In the genomic region with DNA sequence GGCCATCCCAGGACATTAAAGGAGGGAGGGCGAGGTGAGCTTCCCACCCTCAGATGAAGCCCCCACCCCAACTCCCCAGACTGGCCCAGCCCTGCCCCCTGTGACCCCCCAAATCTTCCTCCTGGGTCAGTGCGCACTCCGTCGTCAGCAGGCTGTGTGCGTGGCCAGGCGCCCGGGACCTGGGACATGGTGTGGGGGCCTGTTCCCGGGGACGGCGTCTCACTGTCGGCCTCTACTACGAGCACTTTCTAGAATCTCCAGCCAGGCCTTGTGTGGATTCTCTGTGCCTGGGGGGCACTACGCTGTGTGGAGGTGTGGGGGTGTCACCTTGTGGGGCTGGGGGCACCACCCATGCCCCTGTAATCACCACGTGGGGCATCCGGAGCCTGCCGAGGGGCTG, we compare ENCODE assay signal across 17 cellular contexts. TPM values are rescaled to one million over a fixed set of nuclear protein-coding genes. Genes with fewer than 3 reads are reported as not detected.
DNase-seq lines count a peak whose midpoint lies in the region; ATAC-seq and TF ChIP-seq lines count a peak whose summit lies in the region.
"Had no signal": no experiment of that assay in that cellular context is flagged by ENCODE, and none has a peak within 500 bp of the region (broad histone marks: within the 10 kb centered on the region; RNA-seq: fewer than 3 reads in every experiment).

No MANE protein-coding gene starts in this region.

- DNase-seq in heart right ventricle (no peak), Right ventricle myocardium inferior (ENCODE audit: missing footprints) (no peak), hepatocyte (ENCODE audit: low spot score) (no peak), NCI-H510A treated with DMSO at 0.1 percent for 48 hours (lab: John Stamatoyannopoulos, UW) (no peak), neural progenitor cell (ENCODE audit: low spot score) (no peak)
- DNase-seq in activated CD8-positive, alpha-beta memory T cell treated with anti-CD3 and anti-CD28 coated beads for 24 hours = no peak
- DNase-seq: activated CD4-positive, alpha-beta T cell treated with anti-CD3 and anti-CD28 coated beads for 48 hours; activated naive CD8-positive, alpha-beta T cell treated with anti-CD3 and anti-CD28 coated beads, Interleukin-2, amount 50 U/mL, for 24 hours; activated T-cell treated with anti-CD3 and anti-CD28 coated beads, Interleukin-2, amount 50 U/mL, for 1 hour; mammary epithelial cell; NCI-H1436 treated with DMSO at 0.1 percent for 48 hours; stimulated activated CD4-positive, alpha-beta T cell treated with anti-CD3 and anti-CD28 coated beads, Interleukin-2, amount 100 ng/mL, for 24 hours; T-helper 2 cell had no signal

- H2AFZ ChIP-seq in hepatocyte = no peak overlapping the region
- H2AFZ ChIP-seq in parathyroid adenoma = no peak overlapping the region
- H2AFZ ChIP-seq in neural progenitor cell (replicated peaks) = no peak overlapping the region

- peaks cover 17% of the 10 kb centered on the region for H3K4me1 Mint-ChIP-seq in neural progenitor cell

- peak overlapping the region; percentile 78 for H3K4me2 ChIP-seq in hepatocyte
- peak overlapping the region; percentile 90 for H3K4me2 ChIP-seq in parathyroid adenoma (ENCODE audit: low read length)
- no peak overlapping the region for H3K4me2 ChIP-seq in neural progenitor cell
- H3K4me2 ChIP-seq: A549 had no signal

- TF ChIP-seq CTCF in heart right ventricle (IDR thresholded peaks at IDR 0.05) = no peak
- no peak for TF ChIP-seq CTCF in hepatocyte (IDR thresholded peaks at IDR 0.05; ENCODE audit: poor library complexity)
- no peak for TF ChIP-seq CTCF in parathyroid adenoma (IDR thresholded peaks at IDR 0.05)
- TF ChIP-seq CTCF in neural progenitor cell (IDR thresholded peaks at IDR 0.05) = no peak

- intact Hi-C loops in heart right ventricle (cut with DNase I) = no loop called here
- intact Hi-C loops in Right ventricle myocardium inferior (cut with DNase I) = no loop called here

- ATAC-seq in heart right ventricle = no peak
- ATAC-seq in Right ventricle myocardium inferior = no peak
- no peak for ATAC-seq in GM21381 (IDR thresholded peaks at IDR 0.05; ENCODE audit: unreplicated experiment)
- ATAC-seq: A549; activated naive CD8-positive, alpha-beta T cell treated with anti-CD3 and anti-CD28 coated beads, Interleukin-2, amount 50 U/mL, for 24 hours; K562 had no signal

- no peaks in the 10 kb centered on the region for H3F3A ChIP-seq in neural progenitor cell (ENCODE audit: low read depth)

- 94 to 98% methylated on average over 16 of the region's 16 CpGs for WGBS in heart right ventricle, 2 donors
- WGBS in hepatocyte (ENCODE audit: low lambda C conversion rate, missing lambda C conversion rate) = 95% methylated on average over 12 of the region's 16 CpGs

- H3K4me1 ChIP-seq in heart right ventricle = peaks cover 8 to 46% (median 35%) of the 10 kb centered on the region in 9 donors
- H3K4me1 ChIP-seq in hepatocyte (ENCODE audit: insufficient read depth) = peaks cover 39% of the 10 kb centered on the region
- peaks cover 40% of the 10 kb centered on the region for H3K4me1 ChIP-seq in parathyroid adenoma
- peaks cover 10% of the 10 kb centered on the region for H3K4me1 ChIP-seq in neural progenitor cell

- H3K9ac ChIP-seq in parathyroid adenoma (no peak overlapping the region), neural progenitor cell (no peak overlapping the region)

- no peak overlapping the region for H3K27ac Mint-ChIP-seq in neural progenitor cell
- H3K27ac Mint-ChIP-seq: activated naive CD8-positive, alpha-beta T cell treated with anti-CD3 and anti-CD28 coated beads, Interleukin-2, amount 50 U/mL, for 24 hours had no signal

- H3K36me3 ChIP-seq in heart right ventricle (peaks cover 0 to 26% (median 11%) of the 10 kb centered on the region in 9 donors), hepatocyte (replicated peaks; ENCODE audit: insufficient read depth, low read depth) (no peaks in the 10 kb centered on the region), parathyroid adenoma (ENCODE audit: control insufficient read depth, insufficient read depth, low read length) (no peaks in the 10 kb centered on the region), neural progenitor cell (no peaks in the 10 kb centered on the region)

- H3K36me3 Mint-ChIP-seq in neural progenitor cell = peaks cover 6% of the 10 kb centered on the region

- H3K9me3 Mint-ChIP-seq in neural progenitor cell = no peaks in the 10 kb centered on the region
- H3K9me3 Mint-ChIP-seq: activated naive CD8-positive, alpha-beta T cell treated with anti-CD3 and anti-CD28 coated beads, Interleukin-2, amount 50 U/mL, for 24 hours had no signal

- H3K27me3 Mint-ChIP-seq in neural progenitor cell (ENCODE audit: insufficient read depth, low read depth) = peaks cover 2% of the 10 kb centered on the region
- H3K27me3 Mint-ChIP-seq: activated naive CD8-positive, alpha-beta T cell treated with anti-CD3 and anti-CD28 coated beads, Interleukin-2, amount 50 U/mL, for 24 hours had no signal

- H3K27ac ChIP-seq in heart right ventricle (peak overlapping the region in 9 of 10 donors; percentile 52 to 85 (median 79)), hepatocyte (peak overlapping the region; percentile 98), parathyroid adenoma (peak overlapping the region; percentile 100), neural progenitor cell (no peak overlapping the region)

- H3K9me3 ChIP-seq in heart right ventricle (no peaks in the 10 kb centered on the region), hepatocyte (ENCODE audit: low read depth) (no peaks in the 10 kb centered on the region), parathyroid adenoma (ENCODE audit: control insufficient read depth, low read length) (no peaks in the 10 kb centered on the region), neural progenitor cell (ENCODE audit: low read depth) (no peaks in the 10 kb centered on the region)
- H3K9me3 ChIP-seq: A549 had no signal

- no peaks in the 10 kb centered on the region for H3K27me3 ChIP-seq in heart right ventricle
- no peaks in the 10 kb centered on the region for H3K27me3 ChIP-seq in hepatocyte
- no peaks in the 10 kb centered on the region for H3K27me3 ChIP-seq in parathyroid adenoma (ENCODE audit: control insufficient read depth, insufficient read depth, low read length)
- no peaks in the 10 kb centered on the region for H3K27me3 ChIP-seq in neural progenitor cell

- H4K20me1 ChIP-seq in hepatocyte (ENCODE audit: insufficient read depth, poor library complexity, severe bottlenecking) (no peaks in the 10 kb centered on the region), neural progenitor cell (ENCODE audit: low read depth) (no peaks in the 10 kb centered on the region)

- H3K9me2 ChIP-seq in hepatocyte (replicated peaks; ENCODE audit: insufficient read depth) = no peaks in the 10 kb centered on the region

- H3K4me3 ChIP-seq in heart right ventricle (no peak overlapping the region), hepatocyte (no peak overlapping the region), parathyroid adenoma (ENCODE audit: low read depth, low read length) (peak overlapping the region; percentile 63), neural progenitor cell (no peak overlapping the region)
- H3K4me3 ChIP-seq: A549, K562 had no signal

- peaks cover 82% of the 10 kb centered on the region for H3K79me2 ChIP-seq in hepatocyte
- peaks cover 61% of the 10 kb centered on the region for H3K79me2 ChIP-seq in parathyroid adenoma
- H3K79me2 ChIP-seq in neural progenitor cell (ENCODE audit: low read depth) = no peaks in the 10 kb centered on the region

- no peak overlapping the region for H3K4me3 Mint-ChIP-seq in neural progenitor cell
- H3K4me3 Mint-ChIP-seq: activated naive CD8-positive, alpha-beta T cell treated with anti-CD3 and anti-CD28 coated beads, Interleukin-2, amount 50 U/mL, for 24 hours had no signal

RNA-seq across cellular contexts. Expression of a gene that starts 9.8 kb away (rescaled TPM):
- total RNA-seq in heart right ventricle (10 to 100 TPM; 11.1 to 21.3 (median 15.1) TPM), Right ventricle myocardium inferior (22.3 TPM), hepatocyte (15.1 and 18.0 TPM in 2 replicates), neural progenitor cell (ENCODE audit: low replicate concordance) (0.34 and 1.5 TPM in 2 replicates)
- polyA plus RNA-seq in heart right ventricle (10 to 100 TPM; 11.9 to 15.3 TPM), hepatocyte (10.7 and 12.7 TPM in 2 replicates)
